7 cellular contexts compared by ENCODE assay signal in the genomic region with DNA sequence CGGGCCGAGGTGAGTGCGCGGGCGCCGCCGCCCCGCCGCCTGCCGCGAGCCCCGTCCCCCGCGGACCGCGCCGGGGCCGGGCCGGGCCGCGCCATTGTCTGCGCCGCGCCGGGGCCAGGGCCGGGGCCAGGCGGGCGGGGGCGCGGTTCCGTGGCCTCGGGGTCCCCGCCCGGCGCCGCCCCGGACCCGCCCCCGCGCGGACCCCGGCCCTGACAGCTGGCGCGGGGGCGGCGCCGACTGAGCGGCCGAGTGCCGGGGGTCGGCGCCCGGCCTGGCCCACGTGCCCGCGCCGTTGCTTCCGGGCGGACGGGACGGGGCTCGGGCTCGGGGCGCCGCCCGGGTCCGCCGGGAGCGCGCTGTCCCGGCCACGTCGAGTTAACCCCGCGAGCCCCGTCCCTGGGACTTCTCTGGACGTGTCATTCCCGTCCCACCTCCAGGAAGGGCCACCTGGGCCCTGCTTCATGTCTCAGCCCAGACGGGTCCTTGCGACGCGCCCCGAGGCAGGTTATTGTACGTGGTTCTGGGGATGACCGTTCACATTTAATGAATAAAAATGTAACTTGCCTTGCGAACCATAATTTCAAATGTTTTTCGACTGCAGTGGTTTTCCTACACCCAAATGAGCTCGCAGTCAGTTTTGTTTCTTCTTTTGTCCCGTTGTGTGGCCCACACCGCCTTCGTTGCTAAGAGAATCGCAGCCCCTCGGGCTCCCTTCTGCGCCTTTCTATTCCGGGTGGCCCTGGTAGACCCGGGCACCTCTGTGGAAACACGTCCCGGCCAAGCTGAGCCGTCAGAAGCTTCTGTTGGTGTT. TPM values are rescaled to one million over a fixed set of nuclear protein-coding genes. Genes with fewer than 3 reads are reported as not detected.
DNase-seq lines count a peak whose midpoint lies in the region; ATAC-seq and TF ChIP-seq lines count a peak whose summit lies in the region.

No MANE protein-coding gene starts in this region.

- H3K4me1 ChIP-seq in neuronal stem cell (ENCODE audit: control insufficient read depth in 2 of 2, insufficient read depth in 1 of 2, low read depth in 1 of 2, low read length in 2 of 2): peaks cover 9 to 13% of the 10 kb centered on the region in 2 donors

- no peak overlapping the region for H2BK5ac ChIP-seq in neuronal stem cell (ENCODE audit: low read length)

- no peak overlapping the region for H4K8ac ChIP-seq in neuronal stem cell (ENCODE audit: low read depth, low read length)

- DNase-seq in HL-60 (ENCODE audit: low read depth in 1 of 2, low spot score in 1 of 2) (peak in 1 of 2 experiments; percentile 45), fibroblast of peridontal ligament (ENCODE audit: extremely low read depth) (peak; percentile 41), neuronal stem cell (ENCODE audit: low spot score) (peak; percentile 39)
- peak; percentile 16 for DNase-seq in activated CD4-positive, alpha-beta T cell treated with anti-CD3 and anti-CD28 coated beads, Interleukin-2, amount 50 U/mL, for 1 hour

- H3K27ac ChIP-seq in HL-60 (replicated peaks) (peak overlapping the region; percentile 85), neuronal stem cell (replicated peaks; ENCODE audit: low read length) (peak overlapping the region; percentile 72)

- H2BK120ac ChIP-seq in neuronal stem cell (ENCODE audit: low read depth, low read length): no peak overlapping the region

- no peak overlapping the region for H3K23ac ChIP-seq in neuronal stem cell (ENCODE audit: low read depth, low read length, poor library complexity)

- H3K4me2 ChIP-seq in neuronal stem cell (ENCODE audit: insufficient read depth, low read length, poor library complexity, severe bottlenecking): peak overlapping the region; percentile 54

- H2AFZ ChIP-seq in neuronal stem cell (ENCODE audit: low read length): peak overlapping the region; percentile 70

- peaks cover 2 to 4% of the 10 kb centered on the region in 2 donors for H3K9me3 ChIP-seq in neuronal stem cell (replicated peaks in 1 of 2; ENCODE audit: control insufficient read depth in 2 of 2, insufficient read depth in 1 of 2, low read depth in 1 of 2, low read length in 2 of 2)

- no peak overlapping the region for H2BK15ac ChIP-seq in neuronal stem cell (ENCODE audit: low read length)

- no peaks in the 10 kb centered on the region for H3K27me3 ChIP-seq in HL-60 (ENCODE audit: insufficient read depth, poor library complexity, severe bottlenecking)
- H3K27me3 ChIP-seq in neuronal stem cell (ENCODE audit: control insufficient read depth in 3 of 3, insufficient read depth in 3 of 3, low read depth in 1 of 3, low read length in 3 of 3): peaks cover 16 to 38% (median 37%) of the 10 kb centered on the region in 3 experiments

- H3K18ac ChIP-seq in neuronal stem cell (ENCODE audit: low read length): peak overlapping the region; percentile 29

- H3K14ac ChIP-seq in neuronal stem cell (ENCODE audit: low read length): no peak overlapping the region

- no CpG with 5 or more reads among the region's 99 CpGs for WGBS in neuronal stem cell (ENCODE audit: extremely low coverage in 2 of 2, insufficient read length in 2 of 2, insufficient replicate concordance in 1 of 2), 2 donors

- ATAC-seq in GM19467 (IDR thresholded peaks at IDR 0.05; ENCODE audit: unreplicated experiment) (peak; percentile 29), GM21381 (IDR thresholded peaks at IDR 0.05; ENCODE audit: unreplicated experiment) (no peak)

- H4K91ac ChIP-seq in neuronal stem cell (ENCODE audit: low read depth, low read length, poor library complexity): no peak overlapping the region

- H2BK12ac ChIP-seq in neuronal stem cell (ENCODE audit: low read length): no peak overlapping the region

- H3K4ac ChIP-seq in neuronal stem cell (ENCODE audit: low read length): no peak overlapping the region

- peak overlapping the region; percentile 46 for H3K9ac ChIP-seq in neuronal stem cell (ENCODE audit: low read depth, low read length, poor library complexity)

- H2AK5ac ChIP-seq in neuronal stem cell (ENCODE audit: low read depth, low read length): no peak overlapping the region

- H3K4me3 ChIP-seq in GM08714 (ENCODE audit: low read length) (peak overlapping the region; percentile 94), HL-60 (replicated peaks; ENCODE audit: insufficient read depth, low read length) (peak overlapping the region; percentile 79), neuronal stem cell (ENCODE audit: low read length in 2 of 2) (peak overlapping the region; percentile 97 to 98)

- H3K36me3 ChIP-seq in neuronal stem cell (replicated peaks in 1 of 2; ENCODE audit: control insufficient read depth in 2 of 2, insufficient read depth in 2 of 2, low read length in 2 of 2): peaks cover 1 to 20% of the 10 kb centered on the region in 2 donors

- H3K79me1 ChIP-seq in neuronal stem cell (ENCODE audit: low read depth, low read length): peaks cover 19% of the 10 kb centered on the region

- no peak for TF ChIP-seq CTCF in HL-60 (IDR thresholded peaks at IDR 0.05; ENCODE audit: insufficient read depth, low read length)

RNA-seq across cellular contexts. Expression of a gene that starts 0.5 kb away (rescaled TPM):
- 22.2 TPM for polyA plus RNA-seq in neuronal stem cell (2013, experiment 1 of 2)
- 22.3 TPM for polyA plus RNA-seq in neuronal stem cell (2013, experiment 2 of 2)

RNA-seq across cellular contexts. Expression of a gene that starts 26.5 kb away (rescaled TPM):
- 21.8 TPM for polyA plus RNA-seq in neuronal stem cell (2013, experiment 1 of 2)
- polyA plus RNA-seq in neuronal stem cell (2013, experiment 2 of 2): 22.7 TPM
